In the genomic region with DNA sequence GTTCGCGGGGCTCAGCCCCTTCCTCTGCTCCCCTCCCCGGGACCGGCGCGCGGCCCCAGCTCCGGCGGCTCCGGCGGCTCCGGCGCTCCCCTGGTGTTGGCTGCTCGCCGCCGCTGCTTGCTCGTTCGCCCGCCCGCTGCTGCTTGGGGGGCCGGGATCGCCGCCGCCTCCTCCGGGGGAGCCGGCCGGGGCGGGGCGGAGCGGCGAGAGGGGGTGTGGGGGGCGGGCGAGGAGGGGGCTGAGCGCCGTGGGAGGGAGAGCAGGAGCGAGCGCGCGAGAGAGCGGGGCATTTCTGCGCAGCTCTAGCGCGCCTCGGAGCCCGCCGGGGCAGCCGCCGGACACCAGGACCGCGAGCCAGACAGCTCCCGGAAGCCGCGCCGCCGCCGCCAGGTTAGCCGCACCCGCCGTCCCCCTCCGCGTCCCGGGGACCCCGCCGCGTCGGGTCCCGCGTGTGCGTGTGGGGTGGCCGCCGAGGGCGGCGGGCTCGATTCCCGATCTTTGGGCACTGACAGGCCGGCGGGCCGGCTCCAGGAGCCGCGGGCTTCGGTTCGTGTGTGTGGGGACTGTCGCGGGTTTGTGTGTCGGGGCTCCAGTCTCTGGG, we compare ENCODE assay signal across 9 cellular contexts.
DNase-seq lines count a peak whose midpoint lies in the region; ATAC-seq, FAIRE-seq and TF ChIP-seq lines count a peak whose summit lies in the region.
"Had no signal": no experiment of that assay in that cellular context is flagged by ENCODE, and none has a peak within 500 bp of the region (broad histone marks: within the 10 kb centered on the region; RNA-seq: fewer than 3 reads in every experiment).

No MANE protein-coding gene starts in this region.

- dilution Hi-C loops in keratinocyte (cut with MboI; ENCODE audit: extremely low pct_ligation_motif_present, low sequenced_read_pairs): no loop called here

- no peaks in the 10 kb centered on the region for H3K9me3 Mint-ChIP-seq in stimulated activated memory B cell treated with anti-CD40 and anti-IgM and Interleukin-4, amounts not matched to agents 10 μg/mL and 1 μg/mL and 100 μg/mL, for 72 hours

- no peaks in the 10 kb centered on the region for H3K36me3 Mint-ChIP-seq in stimulated activated memory B cell treated with anti-CD40 and anti-IgM and Interleukin-4, amounts not matched to agents 10 μg/mL and 1 μg/mL and 100 μg/mL, for 72 hours

- TF ChIP-seq CTCF in body of pancreas (IDR thresholded peaks at IDR 0.05): peak in 1 of 7 experiments; percentile 1
- no peak for TF ChIP-seq CTCF in keratinocyte (optimal IDR thresholded peaks at IDR 0.05 in 1 of 3, IDR thresholded peaks at IDR 0.05 in 1 of 3, conservative IDR thresholded peaks at IDR 0.05 in 1 of 3; ENCODE audit: extremely low read depth in 1 of 3, insufficient read depth in 2 of 3, low read length in 3 of 3)

- H3K79me2 ChIP-seq in keratinocyte (ENCODE audit: control insufficient read depth, insufficient read depth, low read length): no peaks in the 10 kb centered on the region

- peak overlapping the region; percentile 33 to 37 for H3K4me3 ChIP-seq in body of pancreas
- peak overlapping the region; percentile 50 to 84 (median 76) for H3K4me3 ChIP-seq in keratinocyte (ENCODE audit: control insufficient read depth in 2 of 3, extremely low read depth in 1 of 3, insufficient read depth in 2 of 3, low read depth in 1 of 3, low read length in 3 of 3)

- H3K36me3 ChIP-seq in body of pancreas (replicated peaks in 1 of 2; ENCODE audit: insufficient read depth in 1 of 2, low read depth in 2 of 2) (no peaks in the 10 kb centered on the region), keratinocyte (ENCODE audit: control insufficient read depth in 2 of 2, extremely low read depth in 1 of 2, insufficient read depth in 2 of 2, low read length in 2 of 2) (no peaks in the 10 kb centered on the region)

- peak overlapping the region; percentile 86 for H3K27ac Mint-ChIP-seq in stimulated activated memory B cell treated with anti-CD40 and anti-IgM and Interleukin-4, amounts not matched to agents 10 μg/mL and 1 μg/mL and 100 μg/mL, for 72 hours

- H3K4me3 Mint-ChIP-seq in stimulated activated memory B cell treated with anti-CD40 and anti-IgM and Interleukin-4, amounts not matched to agents 10 μg/mL and 1 μg/mL and 100 μg/mL, for 72 hours: peak overlapping the region; percentile 96

- H4K20me1 ChIP-seq in keratinocyte (ENCODE audit: control insufficient read depth, extremely low read depth, insufficient read depth, low read length): no peaks in the 10 kb centered on the region

- in situ Hi-C loops in G401 (cut with HindIII; ENCODE audit: low sequenced_read_pairs): no loop called here

- H3K9me3 ChIP-seq in body of pancreas (no peaks in the 10 kb centered on the region), keratinocyte (ENCODE audit: control insufficient read depth, low read depth, low read length) (no peaks in the 10 kb centered on the region)

- peak overlapping the region; percentile 68 for H3K9ac ChIP-seq in keratinocyte (ENCODE audit: control insufficient read depth, extremely low read depth, insufficient read depth, low read length)

- peaks cover 18% of the 10 kb centered on the region for H3K4me1 Mint-ChIP-seq in stimulated activated memory B cell treated with anti-CD40 and anti-IgM and Interleukin-4, amounts not matched to agents 10 μg/mL and 1 μg/mL and 100 μg/mL, for 72 hours

- DNase-seq in G401 (ENCODE audit: low spot score) (peak; percentile 31), NCI-H69 (lab: John Stamatoyannopoulos, UW) (peak; percentile 80), body of pancreas (peak; percentile 43 to 63 (median 51)), keratinocyte (ENCODE audit: low read depth, low spot score) (no peak), dedifferentiated amniotic fluid mesenchymal stem cell (ENCODE audit: extremely low spot score) (no peak), Ammon's horn (ENCODE audit: low spot score) (no peak), NCI-H2081 (lab: John Stamatoyannopoulos, UW) (no peak)

- no peaks in the 10 kb centered on the region for H3K9me1 ChIP-seq in keratinocyte (ENCODE audit: control insufficient read depth, extremely low read depth, insufficient read depth, low read length)

- peak overlapping the region; percentile 100 for H3K4me2 ChIP-seq in keratinocyte (ENCODE audit: control insufficient read depth, extremely low read depth, insufficient read depth, low read depth, low read length)

- no peak for FAIRE-seq in keratinocyte (lab: Jason Lieb, UNC)
- FAIRE-seq: TTC549 had no signal

- WGBS in body of pancreas, 2 donors: 1% methylated on average over 18 of the region's 85 CpGs; no CpG with 5 or more reads in 1 of the 2 donors

- H3K27me3 ChIP-seq in body of pancreas (no peaks in the 10 kb centered on the region), keratinocyte (ENCODE audit: control insufficient read depth, extremely low read depth, insufficient read depth, low read length) (no peaks in the 10 kb centered on the region)

- ATAC-seq in body of pancreas: peak; percentile 62
- ATAC-seq in stimulated activated memory B cell treated with anti-CD40 and anti-IgM and Interleukin-4, amounts not matched to agents 10 μg/mL and 1 μg/mL and 100 μg/mL, for 72 hours: peak; percentile 54

- TF ChIP-seq POLR2A in body of pancreas (IDR thresholded peaks at IDR 0.05): peak in 1 of 3 donors; percentile 28

- intact Hi-C loops in body of pancreas (cut with DNase I): no loop called here

- H3K27ac ChIP-seq in body of pancreas (peak overlapping the region; percentile 78 to 87 (median 81)), keratinocyte (ENCODE audit: control insufficient read depth, insufficient read depth, low read length) (no peak overlapping the region)

- peaks cover 32% of the 10 kb centered on the region for H3K27me3 Mint-ChIP-seq in stimulated activated memory B cell treated with anti-CD40 and anti-IgM and Interleukin-4, amounts not matched to agents 10 μg/mL and 1 μg/mL and 100 μg/mL, for 72 hours

- H3K4me1 ChIP-seq in body of pancreas (peaks cover 50% of the 10 kb centered on the region), keratinocyte (ENCODE audit: control insufficient read depth, extremely low read depth, insufficient read depth, low read length) (peaks cover 19% of the 10 kb centered on the region)

- peak overlapping the region; percentile 97 for H2AFZ ChIP-seq in keratinocyte (ENCODE audit: control insufficient read depth, low read length)

Comparison
In these comparisons a context has a peak if more than half of its experiments do, and no peak if none do; other contexts are left out.
1. DNase-seq: peak in G401 (single experiment), NCI-H69 (single experiment) and body of pancreas (4 of 4); none in keratinocyte (single experiment), dedifferentiated amniotic fluid mesenchymal stem cell (single experiment), Ammon's horn (single experiment) and NCI-H2081 (0 of 2).